10 cellular contexts compared by ENCODE assay signal in genomic region chr1:206575894-206576737, GRCh38. TPM values are rescaled to one million over a fixed set of nuclear protein-coding genes. Genes with fewer than 3 reads are reported as not detected.
DNase-seq lines count a peak whose midpoint lies in the region; ATAC-seq and TF ChIP-seq lines count a peak whose summit lies in the region.
"Had no signal": no experiment of that assay in that cellular context is flagged by ENCODE, and none has a peak within 500 bp of the region (broad histone marks: within the 10 kb centered on the region; RNA-seq: fewer than 3 reads in every experiment).

No MANE protein-coding gene starts in this region.

- ATAC-seq in GM21447 (IDR thresholded peaks at IDR 0.05; ENCODE audit: unreplicated experiment) (no peak), HG03175 (IDR thresholded peaks at IDR 0.05; ENCODE audit: unreplicated experiment) (no peak)

- peak overlapping the region; percentile 84 to 98 (median 95) for H3K27ac ChIP-seq in spleen

- WGBS in spleen, 5 donors, result 82 to 91% (median 84%) methylated on average over 3 of the region's 3 CpGs

- H3K4me1 ChIP-seq in spleen, result peaks cover 76 to 100% (median 95%) of the 10 kb centered on the region in 6 donors

- TF ChIP-seq CTCF in spleen (IDR thresholded peaks at IDR 0.05 in 8 of 11, conservative IDR thresholded peaks at IDR 0.05 in 3 of 11), result no peak

- H3K4me3 ChIP-seq in spleen, result peak overlapping the region in 2 of 8 donors; percentile 2 to 59

- peaks cover 0 to 46% (median 10%) of the 10 kb centered on the region in 6 donors for H3K36me3 ChIP-seq in spleen

- DNase-seq in T-helper 1 cell, result no peak
- peak; percentile 55 for DNase-seq in NCI-H345 treated with DMSO at 0.1 percent for 48 hours (lab: John Stamatoyannopoulos, UW; ENCODE audit: unreplicated experiment)
- peak; percentile 65 for DNase-seq in dermis blood vessel endothelial cell
- DNase-seq in spleen, result no peak
- no peak for DNase-seq in SKM-1 (lab: John Stamatoyannopoulos, UW; ENCODE audit: unreplicated experiment)
- DNase-seq: ACHN, NCI-H1930 had no signal

- peak overlapping the region; percentile 99 for H3K27ac Mint-ChIP-seq in T-helper 1 cell treated with Interleukin-12 subunit alpha and Interleukin-12 subunit beta and Interleukin-4 antibody, amounts not matched to agents 30 μg/mL and 1 μg/mL, for 36 hours

- intact Hi-C loops in spleen (cut with DNase I; ENCODE audit: low total_unique reads), result no loop called here

- no peaks in the 10 kb centered on the region for H3K9me3 ChIP-seq in spleen

- TF ChIP-seq POLR2A in spleen (IDR thresholded peaks at IDR 0.05), result no peak

- H3K9me3 Mint-ChIP-seq in T-helper 1 cell treated with Interleukin-12 subunit alpha and Interleukin-12 subunit beta and Interleukin-4 antibody, amounts not matched to agents 30 μg/mL and 1 μg/mL, for 36 hours, result no peaks in the 10 kb centered on the region

- H3K36me3 Mint-ChIP-seq in T-helper 1 cell treated with Interleukin-12 subunit alpha and Interleukin-12 subunit beta and Interleukin-4 antibody, amounts not matched to agents 30 μg/mL and 1 μg/mL, for 36 hours (ENCODE audit: low read depth), result peaks cover 64% of the 10 kb centered on the region

- no peaks in the 10 kb centered on the region for H3K27me3 Mint-ChIP-seq in T-helper 1 cell treated with Interleukin-12 subunit alpha and Interleukin-12 subunit beta and Interleukin-4 antibody, amounts not matched to agents 30 μg/mL and 1 μg/mL, for 36 hours (ENCODE audit: low read depth)

- H3K4me1 Mint-ChIP-seq in T-helper 1 cell treated with Interleukin-12 subunit alpha and Interleukin-12 subunit beta and Interleukin-4 antibody, amounts not matched to agents 30 μg/mL and 1 μg/mL, for 36 hours (ENCODE audit: low read depth), result peaks cover 93% of the 10 kb centered on the region

- H3K4me3 Mint-ChIP-seq in T-helper 1 cell treated with Interleukin-12 subunit alpha and Interleukin-12 subunit beta and Interleukin-4 antibody, amounts not matched to agents 30 μg/mL and 1 μg/mL, for 36 hours, result peak overlapping the region; percentile 73

- H3K27me3 ChIP-seq in spleen (replicated peaks in 1 of 7), result no peaks in the 10 kb centered on the region

RNA-seq across cellular contexts. Expression of gene EIF2D, which starts 36.1 kb away (rescaled TPM):
- total RNA-seq in dermis blood vessel endothelial cell (66.1 and 69.9 TPM in 2 replicates), spleen (10 to 100 TPM; 38.7 to 48.6 (median 43.0) TPM)
- 10 to 100 TPM; 41.8 to 51.6 (median 50.0) TPM for polyA plus RNA-seq in spleen

RNA-seq across cellular contexts. Expression of gene DYRK3, which starts 59.2 kb away (rescaled TPM):
- total RNA-seq in dermis blood vessel endothelial cell, result 11.4 and 12.6 TPM in 2 replicates
- 1 to 10 TPM; 2.4 to 6.6 (median 4.3) TPM for total RNA-seq in spleen
- polyA plus RNA-seq in spleen, result 1 to 10 TPM in 1 of 3 donors, under 1 TPM in 2; 0.65 to 1.4 (median 0.89) TPM

Comparison
In these comparisons a context has a peak if more than half of its experiments do, and no peak if none do; other contexts are left out.
1. DNase-seq: peak in NCI-H345 treated with DMSO at 0.1 percent for 48 hours (single experiment) and dermis blood vessel endothelial cell (single experiment); none in T-helper 1 cell (0 of 5), spleen (single experiment) and SKM-1 (single experiment).